1 cellular context compared by ENCODE assay signal in the genomic region with DNA sequence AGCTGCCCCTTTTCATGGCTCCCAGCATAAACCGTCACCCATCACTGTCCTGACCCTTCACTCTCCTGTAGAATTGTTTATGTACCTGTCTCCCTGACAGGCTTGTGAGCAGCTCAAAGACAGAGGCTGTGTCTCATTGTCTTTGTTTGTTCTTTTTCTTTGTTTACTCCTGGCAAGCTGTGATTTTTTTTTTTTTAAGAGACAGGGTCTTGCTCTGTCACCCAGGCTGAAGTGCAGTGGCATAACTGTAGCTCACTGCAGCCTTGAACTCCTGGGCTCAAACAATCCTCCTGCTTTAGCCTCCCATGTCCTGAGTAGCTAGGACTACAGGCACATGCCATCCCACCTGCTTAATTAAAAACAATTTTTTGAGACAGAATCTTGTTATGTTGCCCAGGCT.
TF ChIP-seq lines count a peak whose summit lies in the region.

No MANE protein-coding gene starts in this region.

TF ChIP-seq in HepG2, 621 proteins besides CTCF, POLR2A, EP300 and RAD21 (continued from another document):
- TF ChIP-seq, protein P1, sequence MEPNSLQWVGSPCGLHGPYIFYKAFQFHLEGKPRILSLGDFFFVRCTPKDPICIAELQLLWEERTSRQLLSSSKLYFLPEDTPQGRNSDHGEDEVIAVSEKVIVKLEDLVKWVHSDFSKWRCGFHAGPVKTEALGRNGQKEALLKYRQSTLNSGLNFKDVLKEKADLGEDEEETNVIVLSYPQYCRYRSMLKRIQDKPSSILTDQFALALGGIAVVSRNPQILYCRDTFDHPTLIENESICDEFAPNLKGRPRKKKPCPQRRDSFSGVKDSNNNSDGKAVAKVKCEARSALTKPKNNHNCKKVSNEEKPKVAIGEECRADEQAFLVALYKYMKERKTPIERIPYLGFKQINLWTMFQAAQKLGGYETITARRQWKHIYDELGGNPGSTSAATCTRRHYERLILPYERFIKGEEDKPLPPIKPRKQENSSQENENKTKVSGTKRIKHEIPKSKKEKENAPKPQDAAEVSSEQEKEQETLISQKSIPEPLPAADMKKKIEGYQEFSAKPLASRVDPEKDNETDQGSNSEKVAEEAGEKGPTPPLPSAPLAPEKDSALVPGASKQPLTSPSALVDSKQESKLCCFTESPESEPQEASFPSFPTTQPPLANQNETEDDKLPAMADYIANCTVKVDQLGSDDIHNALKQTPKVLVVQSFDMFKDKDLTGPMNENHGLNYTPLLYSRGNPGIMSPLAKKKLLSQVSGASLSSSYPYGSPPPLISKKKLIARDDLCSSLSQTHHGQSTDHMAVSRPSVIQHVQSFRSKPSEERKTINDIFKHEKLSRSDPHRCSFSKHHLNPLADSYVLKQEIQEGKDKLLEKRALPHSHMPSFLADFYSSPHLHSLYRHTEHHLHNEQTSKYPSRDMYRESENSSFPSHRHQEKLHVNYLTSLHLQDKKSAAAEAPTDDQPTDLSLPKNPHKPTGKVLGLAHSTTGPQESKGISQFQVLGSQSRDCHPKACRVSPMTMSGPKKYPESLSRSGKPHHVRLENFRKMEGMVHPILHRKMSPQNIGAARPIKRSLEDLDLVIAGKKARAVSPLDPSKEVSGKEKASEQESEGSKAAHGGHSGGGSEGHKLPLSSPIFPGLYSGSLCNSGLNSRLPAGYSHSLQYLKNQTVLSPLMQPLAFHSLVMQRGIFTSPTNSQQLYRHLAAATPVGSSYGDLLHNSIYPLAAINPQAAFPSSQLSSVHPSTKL (CRISPR knock-in tag; IDR thresholded peaks at IDR 0.05) = peak; percentile 48; the same call in 1 of the 2 replicates
- TF ChIP-seq ZNF331 (CRISPR knock-in tag; IDR thresholded peaks at IDR 0.05) (no peak), SMYD3 (CRISPR knock-in tag; IDR thresholded peaks at IDR 0.05) (no peak), TEAD3 (CRISPR knock-in tag; optimal IDR thresholded peaks at IDR 0.05; ENCODE audit: borderline replicate concordance) (peak; percentile 33), CBFB (CRISPR knock-in tag; IDR thresholded peaks at IDR 0.05) (no peak), ZNF614 (CRISPR knock-in tag; IDR thresholded peaks at IDR 0.05; ENCODE audit: borderline replicate concordance) (0 out of 2 replicates have a peak, but pooled peaks have one; percentile 50)
- TF ChIP-seq, protein P2, sequence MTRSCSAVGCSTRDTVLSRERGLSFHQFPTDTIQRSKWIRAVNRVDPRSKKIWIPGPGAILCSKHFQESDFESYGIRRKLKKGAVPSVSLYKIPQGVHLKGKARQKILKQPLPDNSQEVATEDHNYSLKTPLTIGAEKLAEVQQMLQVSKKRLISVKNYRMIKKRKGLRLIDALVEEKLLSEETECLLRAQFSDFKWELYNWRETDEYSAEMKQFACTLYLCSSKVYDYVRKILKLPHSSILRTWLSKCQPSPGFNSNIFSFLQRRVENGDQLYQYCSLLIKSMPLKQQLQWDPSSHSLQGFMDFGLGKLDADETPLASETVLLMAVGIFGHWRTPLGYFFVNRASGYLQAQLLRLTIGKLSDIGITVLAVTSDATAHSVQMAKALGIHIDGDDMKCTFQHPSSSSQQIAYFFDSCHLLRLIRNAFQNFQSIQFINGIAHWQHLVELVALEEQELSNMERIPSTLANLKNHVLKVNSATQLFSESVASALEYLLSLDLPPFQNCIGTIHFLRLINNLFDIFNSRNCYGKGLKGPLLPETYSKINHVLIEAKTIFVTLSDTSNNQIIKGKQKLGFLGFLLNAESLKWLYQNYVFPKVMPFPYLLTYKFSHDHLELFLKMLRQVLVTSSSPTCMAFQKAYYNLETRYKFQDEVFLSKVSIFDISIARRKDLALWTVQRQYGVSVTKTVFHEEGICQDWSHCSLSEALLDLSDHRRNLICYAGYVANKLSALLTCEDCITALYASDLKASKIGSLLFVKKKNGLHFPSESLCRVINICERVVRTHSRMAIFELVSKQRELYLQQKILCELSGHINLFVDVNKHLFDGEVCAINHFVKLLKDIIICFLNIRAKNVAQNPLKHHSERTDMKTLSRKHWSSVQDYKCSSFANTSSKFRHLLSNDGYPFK (CRISPR knock-in tag; IDR thresholded peaks at IDR 0.05; ENCODE audit: borderline replicate concordance) = no peak
- TF ChIP-seq, protein P3, sequence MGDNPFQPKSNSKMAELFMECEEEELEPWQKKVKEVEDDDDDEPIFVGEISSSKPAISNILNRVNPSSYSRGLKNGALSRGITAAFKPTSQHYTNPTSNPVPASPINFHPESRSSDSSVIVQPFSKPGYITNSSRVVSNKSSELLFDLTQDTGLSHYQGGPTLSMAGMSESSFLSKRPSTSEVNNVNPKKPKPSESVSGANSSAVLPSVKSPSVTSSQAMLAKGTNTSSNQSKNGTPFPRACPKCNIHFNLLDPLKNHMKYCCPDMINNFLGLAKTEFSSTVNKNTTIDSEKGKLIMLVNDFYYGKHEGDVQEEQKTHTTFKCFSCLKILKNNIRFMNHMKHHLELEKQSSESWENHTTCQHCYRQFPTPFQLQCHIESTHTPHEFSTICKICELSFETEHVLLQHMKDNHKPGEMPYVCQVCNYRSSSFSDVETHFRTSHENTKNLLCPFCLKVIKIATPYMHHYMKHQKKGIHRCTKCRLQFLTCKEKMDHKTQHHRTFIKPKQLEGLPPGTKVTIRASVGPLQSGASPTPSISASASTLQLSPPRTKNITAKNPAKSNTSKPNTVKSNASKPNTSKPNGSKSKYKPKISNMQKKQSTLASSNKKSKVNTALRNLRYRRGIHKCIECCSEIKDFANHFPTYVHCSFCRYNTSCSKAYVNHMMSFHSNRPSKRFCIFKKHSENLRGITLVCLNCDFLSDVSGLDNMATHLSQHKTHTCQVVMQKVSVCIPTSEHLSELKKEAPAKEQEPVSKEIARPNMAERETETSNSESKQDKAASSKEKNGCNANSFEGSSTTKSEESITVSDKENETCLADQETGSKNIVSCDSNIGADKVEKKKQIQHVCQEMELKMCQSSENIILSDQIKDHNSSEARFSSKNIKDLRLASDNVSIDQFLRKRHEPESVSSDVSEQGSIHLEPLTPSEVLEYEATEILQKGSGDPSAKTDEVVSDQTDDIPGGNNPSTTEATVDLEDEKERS (CRISPR knock-in tag; IDR thresholded peaks at IDR 0.05) = no peak
